9 cellular contexts compared by ENCODE assay signal in the genomic region with DNA sequence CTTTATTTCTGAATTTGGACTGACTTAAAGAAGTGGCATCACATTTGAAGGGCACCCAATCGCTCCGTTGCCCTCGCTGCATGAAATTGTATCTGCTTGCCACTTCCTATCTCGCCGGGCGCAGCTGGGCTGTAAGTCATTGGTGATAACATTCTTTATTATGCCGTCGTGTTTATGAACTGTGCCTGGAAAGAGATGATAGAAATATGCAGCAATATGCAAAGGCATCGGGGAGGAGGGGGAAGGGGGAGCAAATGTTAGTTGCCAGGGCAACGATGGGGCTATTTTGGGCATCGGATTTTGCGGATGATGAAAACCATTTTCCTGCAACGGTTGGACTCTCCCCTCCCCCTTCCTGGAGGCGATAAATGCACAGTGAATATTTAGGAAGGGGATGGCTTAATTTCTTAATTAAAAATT.
DNase-seq lines count a peak whose midpoint lies in the region; ATAC-seq lines count a peak whose summit lies in the region.
"Had no signal": no experiment of that assay in that cellular context is flagged by ENCODE, and none has a peak within 500 bp of the region (broad histone marks: within the 10 kb centered on the region; RNA-seq: fewer than 3 reads in every experiment).

No MANE protein-coding gene starts in this region.

- intact Hi-C loops in activated CD4-positive, alpha-beta memory T cell treated with anti-CD3 and anti-CD28 coated beads for 36 hours (cut with micrococcal nuclease), result no loop called here

- no peak overlapping the region for H3K27ac Mint-ChIP-seq in activated CD4-positive, alpha-beta memory T cell treated with anti-CD3 and anti-CD28 coated beads for 36 hours
- no peak overlapping the region for H3K27ac Mint-ChIP-seq in activated CD4-positive, alpha-beta memory T cell treated with anti-CD3 and anti-CD28 coated beads, Interleukin-2, amount 10 ng/mL, durations not matched to agents 7 days and 5 days
- no peak overlapping the region for H3K27ac Mint-ChIP-seq in activated naive CD8-positive, alpha-beta T cell treated with anti-CD3 and anti-CD28 coated beads, Interleukin-2, amount 50 U/mL, for 24 hours

- no peak for ATAC-seq in activated naive CD8-positive, alpha-beta T cell treated with anti-CD3 and anti-CD28 coated beads, Interleukin-2, amount 50 U/mL, for 24 hours
- ATAC-seq in GM18498 (IDR thresholded peaks at IDR 0.05; ENCODE audit: unreplicated experiment) (no peak), esophagus mucosa (no peak)

- H3K4me1 ChIP-seq in thymus (ENCODE audit: control insufficient read depth, insufficient read depth, low read length), result peaks cover 12% of the 10 kb centered on the region

- peaks cover 7% of the 10 kb centered on the region for H3K4me1 Mint-ChIP-seq in activated CD4-positive, alpha-beta memory T cell treated with anti-CD3 and anti-CD28 coated beads for 36 hours (ENCODE audit: low read depth)
- H3K4me1 Mint-ChIP-seq in activated CD4-positive, alpha-beta memory T cell treated with anti-CD3 and anti-CD28 coated beads, Interleukin-2, amount 10 ng/mL, durations not matched to agents 7 days and 5 days, result peaks cover 8% of the 10 kb centered on the region
- H3K4me1 Mint-ChIP-seq in activated naive CD8-positive, alpha-beta T cell treated with anti-CD3 and anti-CD28 coated beads, Interleukin-2, amount 50 U/mL, for 24 hours, result peaks cover 16% of the 10 kb centered on the region

- no peaks in the 10 kb centered on the region for H3K36me3 Mint-ChIP-seq in activated CD4-positive, alpha-beta memory T cell treated with anti-CD3 and anti-CD28 coated beads for 36 hours
- H3K36me3 Mint-ChIP-seq in activated CD4-positive, alpha-beta memory T cell treated with anti-CD3 and anti-CD28 coated beads, Interleukin-2, amount 10 ng/mL, durations not matched to agents 7 days and 5 days (ENCODE audit: low read depth), result no peaks in the 10 kb centered on the region
- no peaks in the 10 kb centered on the region for H3K36me3 Mint-ChIP-seq in activated naive CD8-positive, alpha-beta T cell treated with anti-CD3 and anti-CD28 coated beads, Interleukin-2, amount 50 U/mL, for 24 hours (ENCODE audit: low read depth)

- WGBS in thymus, result under 1% methylated on average over 14 of the region's 14 CpGs

- H3K9me3 Mint-ChIP-seq in activated CD4-positive, alpha-beta memory T cell treated with anti-CD3 and anti-CD28 coated beads for 36 hours, result no peaks in the 10 kb centered on the region
- no peaks in the 10 kb centered on the region for H3K9me3 Mint-ChIP-seq in activated CD4-positive, alpha-beta memory T cell treated with anti-CD3 and anti-CD28 coated beads, Interleukin-2, amount 10 ng/mL, durations not matched to agents 7 days and 5 days
- H3K9me3 Mint-ChIP-seq in activated naive CD8-positive, alpha-beta T cell treated with anti-CD3 and anti-CD28 coated beads, Interleukin-2, amount 50 U/mL, for 24 hours, result no peaks in the 10 kb centered on the region

- DNase-seq in activated CD4-positive, alpha-beta memory T cell treated with anti-CD3 and anti-CD28 coated beads for 36 hours, result peak; percentile 17
- no peak for DNase-seq in activated CD4-positive, alpha-beta memory T cell treated with anti-CD3 and anti-CD28 coated beads, Interleukin-2, amount 10 ng/mL, durations not matched to agents 7 days and 5 days
- no peak for DNase-seq in activated naive CD8-positive, alpha-beta T cell treated with anti-CD3 and anti-CD28 coated beads, Interleukin-2, amount 50 U/mL, for 24 hours
- DNase-seq in iris pigment epithelial cell (ENCODE audit: low read depth), result peak; percentile 8
- DNase-seq in AG08396 (ENCODE audit: low spot score), result no peak
- DNase-seq: COR-L47 had no signal

- POLR2A ChIA-PET in activated CD4-positive, alpha-beta memory T cell treated with anti-CD3 and anti-CD28 coated beads for 36 hours (lab: Charles Lee), result no interaction called here
- POLR2A ChIA-PET in activated CD4-positive, alpha-beta memory T cell treated with anti-CD3 and anti-CD28 coated beads, Interleukin-2, amount 10 ng/mL, durations not matched to agents 7 days and 5 days (lab: Charles Lee), result no interaction called here

- H3K27ac ChIP-seq in thymus (ENCODE audit: low read depth), result no peak overlapping the region

- no peaks in the 10 kb centered on the region for H3K9me3 ChIP-seq in thymus (ENCODE audit: control insufficient read depth)

- no peaks in the 10 kb centered on the region for H3K27me3 ChIP-seq in thymus (ENCODE audit: control insufficient read depth, insufficient read depth)

- CTCF ChIA-PET in activated CD4-positive, alpha-beta memory T cell treated with anti-CD3 and anti-CD28 coated beads for 36 hours (lab: Charles Lee), result no interaction called here
- CTCF ChIA-PET in activated CD4-positive, alpha-beta memory T cell treated with anti-CD3 and anti-CD28 coated beads, Interleukin-2, amount 10 ng/mL, durations not matched to agents 7 days and 5 days (lab: Charles Lee), result no interaction called here

- H3K27me3 Mint-ChIP-seq in activated CD4-positive, alpha-beta memory T cell treated with anti-CD3 and anti-CD28 coated beads for 36 hours, result peaks cover 17% of the 10 kb centered on the region
- H3K27me3 Mint-ChIP-seq in activated CD4-positive, alpha-beta memory T cell treated with anti-CD3 and anti-CD28 coated beads, Interleukin-2, amount 10 ng/mL, durations not matched to agents 7 days and 5 days, result peaks cover 37% of the 10 kb centered on the region
- H3K27me3 Mint-ChIP-seq in activated naive CD8-positive, alpha-beta T cell treated with anti-CD3 and anti-CD28 coated beads, Interleukin-2, amount 50 U/mL, for 24 hours, result peaks cover 12% of the 10 kb centered on the region

- peak overlapping the region; percentile 30 for H3K4me3 ChIP-seq in thymus (ENCODE audit: low read length)

- no peaks in the 10 kb centered on the region for H3K36me3 ChIP-seq in thymus (ENCODE audit: control insufficient read depth, insufficient read depth)

- no peak overlapping the region for H3K4me3 Mint-ChIP-seq in activated CD4-positive, alpha-beta memory T cell treated with anti-CD3 and anti-CD28 coated beads for 36 hours
- no peak overlapping the region for H3K4me3 Mint-ChIP-seq in activated CD4-positive, alpha-beta memory T cell treated with anti-CD3 and anti-CD28 coated beads, Interleukin-2, amount 10 ng/mL, durations not matched to agents 7 days and 5 days
- peak overlapping the region; percentile 30 for H3K4me3 Mint-ChIP-seq in activated naive CD8-positive, alpha-beta T cell treated with anti-CD3 and anti-CD28 coated beads, Interleukin-2, amount 50 U/mL, for 24 hours

Comparison
In these comparisons a context has a peak if more than half of its experiments do, and no peak if none do; other contexts are left out.
1. DNase-seq: peak in activated CD4-positive, alpha-beta memory T cell treated with anti-CD3 and anti-CD28 coated beads for 36 hours (single experiment) and iris pigment epithelial cell (single experiment); none in activated CD4-positive, alpha-beta memory T cell treated with anti-CD3 and anti-CD28 coated beads, Interleukin-2, amount 10 ng/mL, durations not matched to agents 7 days and 5 days (single experiment), activated naive CD8-positive, alpha-beta T cell treated with anti-CD3 and anti-CD28 coated beads, Interleukin-2, amount 50 U/mL, for 24 hours (single experiment) and AG08396 (single experiment).